ENCODE assay signal across 1 cellular context in the genomic region with DNA sequence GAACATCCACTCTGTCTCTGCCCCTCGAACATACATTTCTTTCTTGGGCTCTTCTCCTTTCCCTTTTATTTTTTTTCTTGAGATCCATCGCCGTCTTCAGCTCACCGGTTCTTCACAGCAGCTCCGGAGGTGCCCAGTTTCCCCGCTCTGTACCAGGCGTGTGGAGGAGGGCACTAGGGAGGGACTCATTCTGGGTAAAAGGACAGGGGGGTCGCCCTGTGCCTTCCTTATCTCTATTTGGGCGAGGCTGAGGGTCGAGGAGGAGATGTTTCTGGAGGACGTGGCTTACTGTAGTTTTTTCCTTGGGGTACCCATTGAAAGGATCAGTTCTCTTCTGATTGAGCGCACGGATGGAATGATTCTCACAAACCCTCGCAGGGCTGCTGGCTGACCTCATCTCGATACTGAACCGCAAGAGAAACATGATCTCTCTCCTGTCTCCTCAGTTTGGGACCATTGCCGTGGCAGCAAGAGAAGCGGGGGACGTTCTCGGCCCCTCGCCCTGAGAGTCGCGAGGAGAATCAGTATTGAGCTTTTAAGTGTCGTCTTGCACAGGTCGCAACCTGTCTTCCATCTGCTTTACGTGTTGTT.
TF ChIP-seq lines count a peak whose summit lies in the region.

No MANE protein-coding gene starts in this region.

TF ChIP-seq in liver, 16 proteins besides CTCF, POLR2A, EP300 and RAD21 (continued from another document):
- TF ChIP-seq, protein P1, sequence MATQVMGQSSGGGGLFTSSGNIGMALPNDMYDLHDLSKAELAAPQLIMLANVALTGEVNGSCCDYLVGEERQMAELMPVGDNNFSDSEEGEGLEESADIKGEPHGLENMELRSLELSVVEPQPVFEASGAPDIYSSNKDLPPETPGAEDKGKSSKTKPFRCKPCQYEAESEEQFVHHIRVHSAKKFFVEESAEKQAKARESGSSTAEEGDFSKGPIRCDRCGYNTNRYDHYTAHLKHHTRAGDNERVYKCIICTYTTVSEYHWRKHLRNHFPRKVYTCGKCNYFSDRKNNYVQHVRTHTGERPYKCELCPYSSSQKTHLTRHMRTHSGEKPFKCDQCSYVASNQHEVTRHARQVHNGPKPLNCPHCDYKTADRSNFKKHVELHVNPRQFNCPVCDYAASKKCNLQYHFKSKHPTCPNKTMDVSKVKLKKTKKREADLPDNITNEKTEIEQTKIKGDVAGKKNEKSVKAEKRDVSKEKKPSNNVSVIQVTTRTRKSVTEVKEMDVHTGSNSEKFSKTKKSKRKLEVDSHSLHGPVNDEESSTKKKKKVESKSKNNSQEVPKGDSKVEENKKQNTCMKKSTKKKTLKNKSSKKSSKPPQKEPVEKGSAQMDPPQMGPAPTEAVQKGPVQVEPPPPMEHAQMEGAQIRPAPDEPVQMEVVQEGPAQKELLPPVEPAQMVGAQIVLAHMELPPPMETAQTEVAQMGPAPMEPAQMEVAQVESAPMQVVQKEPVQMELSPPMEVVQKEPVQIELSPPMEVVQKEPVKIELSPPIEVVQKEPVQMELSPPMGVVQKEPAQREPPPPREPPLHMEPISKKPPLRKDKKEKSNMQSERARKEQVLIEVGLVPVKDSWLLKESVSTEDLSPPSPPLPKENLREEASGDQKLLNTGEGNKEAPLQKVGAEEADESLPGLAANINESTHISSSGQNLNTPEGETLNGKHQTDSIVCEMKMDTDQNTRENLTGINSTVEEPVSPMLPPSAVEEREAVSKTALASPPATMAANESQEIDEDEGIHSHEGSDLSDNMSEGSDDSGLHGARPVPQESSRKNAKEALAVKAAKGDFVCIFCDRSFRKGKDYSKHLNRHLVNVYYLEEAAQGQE (IDR thresholded peaks at IDR 0.05), result no peak
- TF ChIP-seq RXRA (IDR thresholded peaks at IDR 0.05), result no peak
- no peak for TF ChIP-seq SP1 (IDR thresholded peaks at IDR 0.05)
- no peak for TF ChIP-seq JUND (IDR thresholded peaks at IDR 0.05)
- TF ChIP-seq YY1 (IDR thresholded peaks at IDR 0.05), result no peak
- TF ChIP-seq, protein P2, sequence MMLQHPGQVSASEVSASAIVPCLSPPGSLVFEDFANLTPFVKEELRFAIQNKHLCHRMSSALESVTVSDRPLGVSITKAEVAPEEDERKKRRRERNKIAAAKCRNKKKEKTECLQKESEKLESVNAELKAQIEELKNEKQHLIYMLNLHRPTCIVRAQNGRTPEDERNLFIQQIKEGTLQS (IDR thresholded peaks at IDR 0.05), result no peak
